In genomic region chr3:37687966-37688365, GRCh38 we compare ENCODE assay signal across 24 cellular contexts.
A peak's percentile ranks its signal among the peaks of the same experiment; 100 is the strongest.
DNase-seq lines count a peak whose midpoint lies in the region; ATAC-seq and TF ChIP-seq lines count a peak whose summit lies in the region.
"Had no signal": no experiment of that assay in that cellular context is flagged by ENCODE, and none has a peak within 500 bp of the region (broad histone marks: within the 10 kb centered on the region; RNA-seq: fewer than 3 reads in every experiment).

No MANE protein-coding gene starts in this region.

- H3K4me3 ChIP-seq in thyroid gland (replicated peaks in 1 of 3) (no peak overlapping the region), endodermal cell (ENCODE audit: low read length) (no peak overlapping the region)
- H3K4me3 ChIP-seq: BLaER1, GM12878 had no signal

- TF ChIP-seq CTCF in nephron progenitor cell (IDR thresholded peaks at IDR 0.05) (no peak), thyroid gland (IDR thresholded peaks at IDR 0.05) (no peak), endodermal cell (conservative IDR thresholded peaks at IDR 0.05) (no peak)

- H3K4me1 ChIP-seq in thyroid gland (peaks cover 87 to 92% of the 10 kb centered on the region in 2 donors), endodermal cell (ENCODE audit: control insufficient read depth, insufficient read depth, low read length) (no peaks in the 10 kb centered on the region)
- H3K4me1 ChIP-seq: BE2C, BLaER1 had no signal

- intact Hi-C loops in thyroid gland (cut with DNase I): no loop called here

- H3K36me3 Mint-ChIP-seq in nephron progenitor cell (ENCODE audit: low read depth) (no peaks in the 10 kb centered on the region), endodermal cell (ENCODE audit: low read depth) (peaks cover 16% of the 10 kb centered on the region)
- H3K36me3 Mint-ChIP-seq: CD14-positive monocyte; CD4-positive, alpha-beta memory T cell; CD4-positive, CD25-positive, alpha-beta regulatory T cell; CD8-positive, alpha-beta memory T cell had no signal

- H3K27ac Mint-ChIP-seq in nephron progenitor cell (peak overlapping the region; percentile 16), endodermal cell (no peak overlapping the region)
- H3K27ac Mint-ChIP-seq: CD14-positive monocyte; CD4-positive, alpha-beta memory T cell; CD4-positive, CD25-positive, alpha-beta regulatory T cell; CD8-positive, alpha-beta memory T cell had no signal

- H3K9me3 ChIP-seq in thyroid gland (no peaks in the 10 kb centered on the region), endodermal cell (ENCODE audit: control insufficient read depth, low read length) (no peaks in the 10 kb centered on the region)
- H3K9me3 ChIP-seq: BE2C, BLaER1 had no signal

- H3K36me3 ChIP-seq in thyroid gland (peaks cover 0 to 6% of the 10 kb centered on the region in 2 donors), endodermal cell (ENCODE audit: control insufficient read depth, insufficient read depth, low read length) (peaks cover 3% of the 10 kb centered on the region)
- H3K36me3 ChIP-seq: BE2C, BLaER1 had no signal

- no peaks in the 10 kb centered on the region for H3K27me3 Mint-ChIP-seq in nephron progenitor cell (ENCODE audit: low read depth, poor library complexity)
- no peaks in the 10 kb centered on the region for H3K27me3 Mint-ChIP-seq in endodermal cell (ENCODE audit: insufficient read depth)
- H3K27me3 Mint-ChIP-seq: CD8-positive, alpha-beta memory T cell had no signal

- no peak overlapping the region for H3K9ac ChIP-seq in endodermal cell (ENCODE audit: extremely low read depth, low read length, poor library complexity, severe bottlenecking)
- H3K9ac ChIP-seq: BLaER1 had no signal

- H3K4me1 Mint-ChIP-seq in nephron progenitor cell: peaks cover 27% of the 10 kb centered on the region
- peaks cover 4% of the 10 kb centered on the region for H3K4me1 Mint-ChIP-seq in endodermal cell
- H3K4me1 Mint-ChIP-seq: CD14-positive monocyte; CD4-positive, alpha-beta memory T cell; CD4-positive, CD25-positive, alpha-beta regulatory T cell; CD8-positive, alpha-beta memory T cell had no signal

- 24 to 36% methylated on average over 2 of the region's 2 CpGs for WGBS in thyroid gland, 2 donors
- WGBS in endodermal cell (ENCODE audit: insufficient coverage in 1 of 2, insufficient read length in 1 of 2), 2 experiments: 87 to 100% methylated on average over 1 to 2 of the region's 2 CpGs

- no peak for TF ChIP-seq POLR2A in thyroid gland (IDR thresholded peaks at IDR 0.05)

- ATAC-seq in HG02588 (IDR thresholded peaks at IDR 0.05; ENCODE audit: unreplicated experiment): no peak
- no peak for ATAC-seq in GM18909 (IDR thresholded peaks at IDR 0.05; ENCODE audit: poor library complexity, unreplicated experiment)
- ATAC-seq: GM12878 had no signal

- H3K27me3 ChIP-seq in thyroid gland (no peaks in the 10 kb centered on the region), endodermal cell (ENCODE audit: control insufficient read depth, insufficient read depth, low read length, poor library complexity, severe bottlenecking) (no peaks in the 10 kb centered on the region)
- H3K27me3 ChIP-seq: BE2C, BLaER1 had no signal

- no peak overlapping the region for H3K4me3 Mint-ChIP-seq in nephron progenitor cell
- no peak overlapping the region for H3K4me3 Mint-ChIP-seq in endodermal cell
- H3K4me3 Mint-ChIP-seq: CD14-positive monocyte; CD4-positive, alpha-beta memory T cell; CD4-positive, CD25-positive, alpha-beta regulatory T cell; CD8-positive, alpha-beta memory T cell had no signal

- DNase-seq in islet precursor cell (peak; percentile 70), nephron progenitor cell (no peak), thyroid gland (peak; percentile 88 to 89), endodermal cell (no peak)
- DNase-seq: 8988T; ACHN; BE2C; C1 segment of cervical spinal cord; CD4-positive, alpha-beta memory T cell; CD4-positive, CD25-positive, alpha-beta regulatory T cell; CD8-positive, alpha-beta memory T cell; COR-L47; DMS 273 treated with DMSO at 0.1 percent for 48 hours; DMS153; DMS53; DMS79; DND-41; EL; GDM1 had no signal

- H3K27ac ChIP-seq in thyroid gland (peak overlapping the region; percentile 80 to 92 (median 87)), endodermal cell (ENCODE audit: low read depth, low read length) (no peak overlapping the region)
- H3K27ac ChIP-seq: BLaER1 had no signal

- H3K9me3 Mint-ChIP-seq in nephron progenitor cell (no peaks in the 10 kb centered on the region), endodermal cell (no peaks in the 10 kb centered on the region)
- H3K9me3 Mint-ChIP-seq: CD14-positive monocyte; CD4-positive, alpha-beta memory T cell; CD8-positive, alpha-beta memory T cell had no signal

Comparison
In these comparisons a context has a peak if more than half of its experiments do, and no peak if none do; other contexts are left out.
1. DNase-seq: peak in islet precursor cell (single experiment) and thyroid gland (2 of 2); none in nephron progenitor cell (single experiment) and endodermal cell (single experiment).